In the genomic region with DNA sequence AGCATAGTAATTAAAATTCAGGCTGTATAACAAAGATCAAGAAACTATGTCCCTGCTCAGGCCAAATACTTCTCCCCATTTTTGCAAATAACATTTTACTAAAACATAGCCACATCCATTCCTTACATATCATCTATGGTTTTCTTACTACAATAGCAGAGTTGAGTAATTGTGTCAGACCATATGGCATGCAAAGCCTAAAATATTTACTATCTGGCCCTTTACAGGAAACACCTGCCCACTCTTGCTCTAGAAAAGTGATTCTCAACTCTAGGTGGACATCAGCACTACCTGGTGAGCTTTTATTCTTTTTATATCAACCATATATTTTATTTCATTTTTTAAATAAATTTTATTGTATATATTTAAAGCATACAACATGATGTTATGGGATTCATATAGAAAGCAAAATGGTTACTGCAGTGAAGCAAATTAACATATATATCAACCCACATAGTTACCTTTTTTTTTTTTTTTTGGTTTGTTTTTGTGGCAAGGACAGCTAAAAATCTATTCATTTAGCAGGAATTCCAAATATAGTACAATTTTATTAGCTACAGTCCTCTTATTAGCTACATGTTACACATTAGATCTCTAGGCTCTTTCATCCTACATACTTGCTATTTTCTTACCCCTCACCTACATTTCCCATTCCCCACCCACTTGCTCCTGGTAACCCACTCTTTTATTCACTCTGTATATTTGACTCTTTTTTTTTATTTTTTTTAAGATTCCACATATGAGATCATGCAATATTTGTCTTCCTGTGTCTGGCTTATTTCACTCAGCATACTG, we compare ENCODE assay signal across 9 cellular contexts. TPM values are rescaled to one million over a fixed set of nuclear protein-coding genes. Genes with fewer than 3 reads are reported as not detected.
DNase-seq lines count a peak whose midpoint lies in the region; ATAC-seq and TF ChIP-seq lines count a peak whose summit lies in the region.
"Had no signal": no experiment of that assay in that cellular context is flagged by ENCODE, and none has a peak within 500 bp of the region (broad histone marks: within the 10 kb centered on the region; RNA-seq: fewer than 3 reads in every experiment).

No MANE protein-coding gene starts in this region.

- TF ChIP-seq CTCF in Panc1 (IDR thresholded peaks at IDR 0.05), result no peak

- in situ Hi-C loops in Panc1 (cut with HindIII; ENCODE audit: low pct_unique_long_range_greater_than_20kb, low sequenced_read_pairs), result no loop called here

- CTCF ChIA-PET in Panc1 (lab: Charles Lee), result no interaction called here

- H3K36me3 Mint-ChIP-seq in activated T-cell treated with anti-CD3 and anti-CD28 coated beads, Interleukin-2, amount 50 U/mL, for 24 hours (ENCODE audit: low read depth), result peaks cover 33% of the 10 kb centered on the region
- peaks cover 0 to 37% (median 17%) of the 10 kb centered on the region in 3 donors for H3K36me3 Mint-ChIP-seq in naive thymus-derived CD8-positive, alpha-beta T cell

- peak overlapping the region; percentile 83 for H3K27ac Mint-ChIP-seq in activated T-cell treated with anti-CD3 and anti-CD28 coated beads, Interleukin-2, amount 50 U/mL, for 24 hours
- H3K27ac Mint-ChIP-seq in naive thymus-derived CD8-positive, alpha-beta T cell, result peak overlapping the region in 8 of 10 donors; percentile 6 to 72 (median 46)
- H3K27ac Mint-ChIP-seq: T-helper 1 cell treated with Interleukin-12 subunit alpha and Interleukin-12 subunit beta and Interleukin-4 antibody, amounts not matched to agents 30 μg/mL and 1 μg/mL, for 36 hours had no signal

- no peak overlapping the region for H3K4me3 ChIP-seq in Panc1 (ENCODE audit: low read depth in 2 of 2, low read length in 2 of 2)

- TSS peak; percentile 32 for BruUV-seq in Panc1 (replicated peaks; lab: Mats Ljungman, UMichigan)

- no peaks in the 10 kb centered on the region for H3K4me1 ChIP-seq in Panc1 (ENCODE audit: control insufficient read depth, insufficient read depth, low read length)

- ATAC-seq in HG02852 (IDR thresholded peaks at IDR 0.05; ENCODE audit: unreplicated experiment) (peak; percentile 61), Panc1 (no peak), GM18868 (IDR thresholded peaks at IDR 0.05; ENCODE audit: unreplicated experiment) (no peak)
- no peak for ATAC-seq in naive thymus-derived CD8-positive, alpha-beta T cell

- no peak overlapping the region for H3K4me3 Mint-ChIP-seq in activated T-cell treated with anti-CD3 and anti-CD28 coated beads, Interleukin-2, amount 50 U/mL, for 24 hours
- peak overlapping the region in 8 of 10 donors; percentile 29 to 50 (median 40) for H3K4me3 Mint-ChIP-seq in naive thymus-derived CD8-positive, alpha-beta T cell
- H3K4me3 Mint-ChIP-seq: T-helper 1 cell treated with Interleukin-12 subunit alpha and Interleukin-12 subunit beta and Interleukin-4 antibody, amounts not matched to agents 30 μg/mL and 1 μg/mL, for 36 hours had no signal

- no peak overlapping the region for H3K27ac ChIP-seq in Panc1 (ENCODE audit: low read length)

- no peaks in the 10 kb centered on the region for H3K36me3 ChIP-seq in Panc1 (ENCODE audit: control insufficient read depth, insufficient read depth, low read length)

- POLR2A ChIA-PET in Panc1 (lab: Charles Lee), result no interaction called here
- POLR2A ChIA-PET in naive thymus-derived CD8-positive, alpha-beta T cell (lab: Charles Lee), result interaction anchor here (1.2 kb wide), 1 partner anchor 20 kb away, joined by 3 read pairs; the partner anchor contains the start of gene ABI1

- no peaks in the 10 kb centered on the region for H3K9me3 ChIP-seq in Panc1 (ENCODE audit: control insufficient read depth, insufficient read depth, low read depth, low read length)

- DNase-seq in activated T-cell treated with anti-CD3 and anti-CD28 coated beads, Interleukin-2, amount 50 U/mL, for 24 hours, result no peak
- DNase-seq in activated T-cell treated with anti-CD3 and anti-CD28 coated beads for 4 hours, result no peak
- DNase-seq in Panc1 (ENCODE audit: low read depth, low spot score), result no peak
- DNase-seq in naive thymus-derived CD8-positive, alpha-beta T cell, result no peak
- DNase-seq in SIG-M5 (lab: John Stamatoyannopoulos, UW), result no peak
- DNase-seq in NCI-H1436 (lab: John Stamatoyannopoulos, UW), result no peak

- peaks cover 6% of the 10 kb centered on the region for H3K9me3 Mint-ChIP-seq in activated T-cell treated with anti-CD3 and anti-CD28 coated beads, Interleukin-2, amount 50 U/mL, for 24 hours
- H3K9me3 Mint-ChIP-seq in naive thymus-derived CD8-positive, alpha-beta T cell, result peaks cover 0 to 3% (median 0%) of the 10 kb centered on the region in 9 donors

- intact Hi-C loops in Panc1 (cut with micrococcal nuclease; ENCODE audit: unreplicated experiment), result no loop called here

- no peaks in the 10 kb centered on the region for H3K27me3 Mint-ChIP-seq in activated T-cell treated with anti-CD3 and anti-CD28 coated beads, Interleukin-2, amount 50 U/mL, for 24 hours
- H3K27me3 Mint-ChIP-seq in naive thymus-derived CD8-positive, alpha-beta T cell, result no peaks in the 10 kb centered on the region

- H3K27me3 ChIP-seq in Panc1 (ENCODE audit: control insufficient read depth, insufficient read depth, low read length), result no peaks in the 10 kb centered on the region

- H3K4me1 Mint-ChIP-seq in activated T-cell treated with anti-CD3 and anti-CD28 coated beads, Interleukin-2, amount 50 U/mL, for 24 hours (ENCODE audit: low read depth), result peaks cover 70% of the 10 kb centered on the region
- H3K4me1 Mint-ChIP-seq in naive thymus-derived CD8-positive, alpha-beta T cell, result peaks cover 48 to 87% (median 84%) of the 10 kb centered on the region in 4 donors

RNA-seq across cellular contexts. Expression of gene ABI1, which starts 19.6 kb away (rescaled TPM):
- 35.2 TPM for total RNA-seq in Panc1 (2021; ENCODE audit: unreplicated experiment)
- polyA plus RNA-seq in Panc1 (2012; ENCODE audit: insufficient read length), result 29.5 TPM
- total RNA-seq in naive thymus-derived CD8-positive, alpha-beta T cell, result 10 to 100 TPM; 64.0 to 65.9 TPM
- polyA plus RNA-seq in naive thymus-derived CD8-positive, alpha-beta T cell, result 10 to 100 TPM; 61.7 to 71.9 (median 64.9) TPM
